ENCODE assay signal across 8 cellular contexts in genomic region chr7:111477462-111478225, GRCh38.
"Had no signal": no experiment of that assay in that cellular context is flagged by ENCODE, and none has a peak within 500 bp of the region (broad histone marks: within the 10 kb centered on the region; RNA-seq: fewer than 3 reads in every experiment).

No MANE protein-coding gene starts in this region.

- H3K4me3 ChIP-seq: GM12878 had no signal

- ATAC-seq: GM12878 had no signal

- FAIRE-seq: G401.6, GM12878, GM12891, GM12892, GM18507, GM19239 had no signal

- DNase-seq: GDM1, GF-D8 had no signal
